1 cellular context compared by ENCODE assay signal in the genomic region with DNA sequence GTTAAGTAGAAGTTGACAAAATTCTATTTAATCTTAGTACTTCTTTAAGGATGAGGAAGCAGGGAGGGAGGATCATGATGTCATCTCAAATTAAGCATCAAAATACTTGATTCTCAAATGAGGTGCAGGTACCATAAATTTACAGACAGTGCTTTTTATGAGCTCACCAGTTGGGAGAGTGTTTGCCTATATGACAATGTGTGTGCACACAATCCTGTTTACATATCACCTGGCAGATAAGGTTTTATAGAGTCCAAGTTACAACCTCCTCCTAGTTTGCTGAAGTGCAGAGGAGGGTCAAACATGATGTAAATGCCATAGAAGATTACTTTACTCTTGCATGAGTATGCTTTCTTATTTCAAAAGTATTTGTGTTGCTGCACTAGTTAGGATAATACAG.
TF ChIP-seq lines count a peak whose summit lies in the region.

No MANE protein-coding gene starts in this region.

TF ChIP-seq in HEK293, 187 proteins besides CTCF, POLR2A, EP300 and RAD21 (continued from another document and continues in another):
- TF ChIP-seq, protein P1, sequence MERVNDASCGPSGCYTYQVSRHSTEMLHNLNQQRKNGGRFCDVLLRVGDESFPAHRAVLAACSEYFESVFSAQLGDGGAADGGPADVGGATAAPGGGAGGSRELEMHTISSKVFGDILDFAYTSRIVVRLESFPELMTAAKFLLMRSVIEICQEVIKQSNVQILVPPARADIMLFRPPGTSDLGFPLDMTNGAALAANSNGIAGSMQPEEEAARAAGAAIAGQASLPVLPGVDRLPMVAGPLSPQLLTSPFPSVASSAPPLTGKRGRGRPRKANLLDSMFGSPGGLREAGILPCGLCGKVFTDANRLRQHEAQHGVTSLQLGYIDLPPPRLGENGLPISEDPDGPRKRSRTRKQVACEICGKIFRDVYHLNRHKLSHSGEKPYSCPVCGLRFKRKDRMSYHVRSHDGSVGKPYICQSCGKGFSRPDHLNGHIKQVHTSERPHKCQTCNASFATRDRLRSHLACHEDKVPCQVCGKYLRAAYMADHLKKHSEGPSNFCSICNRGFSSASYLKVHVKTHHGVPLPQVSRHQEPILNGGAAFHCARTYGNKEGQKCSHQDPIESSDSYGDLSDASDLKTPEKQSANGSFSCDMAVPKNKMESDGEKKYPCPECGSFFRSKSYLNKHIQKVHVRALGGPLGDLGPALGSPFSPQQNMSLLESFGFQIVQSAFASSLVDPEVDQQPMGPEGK (tag by site-specific recombination; IDR thresholded peaks at IDR 0.05) = peak; percentile 70
- TF ChIP-seq ZNF221 (tag by site-specific recombination; IDR thresholded peaks at IDR 0.05; ENCODE audit: borderline replicate concordance) (no peak), BCL11B (tag by site-specific recombination; IDR thresholded peaks at IDR 0.05; ENCODE audit: low read depth) (no peak), HOXD13 (CRISPR knock-in tag; IDR thresholded peaks at IDR 0.05; ENCODE audit: borderline replicate concordance) (peak; percentile 96), ZNF792 (tag by site-specific recombination; IDR thresholded peaks at IDR 0.05) (no peak; the same call in 1 of the 2 replicates), SCRT1 (tag by site-specific recombination; IDR thresholded peaks at IDR 0.05; ENCODE audit: borderline replicate concordance) (no peak; the same call in 1 of the 2 replicates), ZNF544 (tag by site-specific recombination; IDR thresholded peaks at IDR 0.05) (no peak), ZNF416 (tag by site-specific recombination; IDR thresholded peaks at IDR 0.05) (no peak), ZNF214 (tag by site-specific recombination; IDR thresholded peaks at IDR 0.05; ENCODE audit: borderline replicate concordance) (no peak), ZBTB21 (tag by site-specific recombination; IDR thresholded peaks at IDR 0.05) (peak; percentile 70), ZNF510 (tag by site-specific recombination; IDR thresholded peaks at IDR 0.05; ENCODE audit: insufficient replicate concordance) (no peak), ZXDB (tag by site-specific recombination; IDR thresholded peaks at IDR 0.05) (peak; percentile 92), ZNF747 (tag by site-specific recombination; IDR thresholded peaks at IDR 0.05) (no peak), OVOL3 (tag by site-specific recombination; IDR thresholded peaks at IDR 0.05) (peak; percentile 70; the same call in 1 of the 2 replicates), SP7 (tag by site-specific recombination; IDR thresholded peaks at IDR 0.05) (peak; percentile 92), ZBTB1 (tag by site-specific recombination; IDR thresholded peaks at IDR 0.05) (no peak), TRIM28 (IDR thresholded peaks at IDR 0.05; ENCODE audit: borderline replicate concordance, low read length) (peak; percentile 66; the same call in 1 of the 2 replicates), ZNF175 (tag by site-specific recombination; IDR thresholded peaks at IDR 0.05) (no peak), ZNF311 (tag by site-specific recombination; IDR thresholded peaks at IDR 0.05; ENCODE audit: borderline replicate concordance) (no peak), ZNF223 (tag by site-specific recombination; IDR thresholded peaks at IDR 0.05) (0 out of 2 replicates have a peak, but pooled peaks have one; percentile 60)
- TF ChIP-seq, protein P2, sequence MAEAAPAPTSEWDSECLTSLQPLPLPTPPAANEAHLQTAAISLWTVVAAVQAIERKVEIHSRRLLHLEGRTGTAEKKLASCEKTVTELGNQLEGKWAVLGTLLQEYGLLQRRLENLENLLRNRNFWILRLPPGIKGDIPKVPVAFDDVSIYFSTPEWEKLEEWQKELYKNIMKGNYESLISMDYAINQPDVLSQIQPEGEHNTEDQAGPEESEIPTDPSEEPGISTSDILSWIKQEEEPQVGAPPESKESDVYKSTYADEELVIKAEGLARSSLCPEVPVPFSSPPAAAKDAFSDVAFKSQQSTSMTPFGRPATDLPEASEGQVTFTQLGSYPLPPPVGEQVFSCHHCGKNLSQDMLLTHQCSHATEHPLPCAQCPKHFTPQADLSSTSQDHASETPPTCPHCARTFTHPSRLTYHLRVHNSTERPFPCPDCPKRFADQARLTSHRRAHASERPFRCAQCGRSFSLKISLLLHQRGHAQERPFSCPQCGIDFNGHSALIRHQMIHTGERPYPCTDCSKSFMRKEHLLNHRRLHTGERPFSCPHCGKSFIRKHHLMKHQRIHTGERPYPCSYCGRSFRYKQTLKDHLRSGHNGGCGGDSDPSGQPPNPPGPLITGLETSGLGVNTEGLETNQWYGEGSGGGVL (tag by site-specific recombination; IDR thresholded peaks at IDR 0.05) = peak; percentile 83
- TF ChIP-seq, protein P3, sequence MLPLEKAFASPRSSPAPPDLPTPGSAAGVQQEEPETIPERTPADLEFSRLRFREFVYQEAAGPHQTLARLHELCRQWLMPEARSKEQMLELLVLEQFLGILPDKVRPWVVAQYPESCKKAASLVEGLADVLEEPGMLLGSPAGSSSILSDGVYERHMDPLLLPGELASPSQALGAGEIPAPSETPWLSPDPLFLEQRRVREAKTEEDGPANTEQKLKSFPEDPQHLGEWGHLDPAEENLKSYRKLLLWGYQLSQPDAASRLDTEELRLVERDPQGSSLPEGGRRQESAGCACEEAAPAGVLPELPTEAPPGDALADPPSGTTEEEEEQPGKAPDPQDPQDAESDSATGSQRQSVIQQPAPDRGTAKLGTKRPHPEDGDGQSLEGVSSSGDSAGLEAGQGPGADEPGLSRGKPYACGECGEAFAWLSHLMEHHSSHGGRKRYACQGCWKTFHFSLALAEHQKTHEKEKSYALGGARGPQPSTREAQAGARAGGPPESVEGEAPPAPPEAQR (tag by site-specific recombination; IDR thresholded peaks at IDR 0.05) = no peak
- TF ChIP-seq, protein P4, sequence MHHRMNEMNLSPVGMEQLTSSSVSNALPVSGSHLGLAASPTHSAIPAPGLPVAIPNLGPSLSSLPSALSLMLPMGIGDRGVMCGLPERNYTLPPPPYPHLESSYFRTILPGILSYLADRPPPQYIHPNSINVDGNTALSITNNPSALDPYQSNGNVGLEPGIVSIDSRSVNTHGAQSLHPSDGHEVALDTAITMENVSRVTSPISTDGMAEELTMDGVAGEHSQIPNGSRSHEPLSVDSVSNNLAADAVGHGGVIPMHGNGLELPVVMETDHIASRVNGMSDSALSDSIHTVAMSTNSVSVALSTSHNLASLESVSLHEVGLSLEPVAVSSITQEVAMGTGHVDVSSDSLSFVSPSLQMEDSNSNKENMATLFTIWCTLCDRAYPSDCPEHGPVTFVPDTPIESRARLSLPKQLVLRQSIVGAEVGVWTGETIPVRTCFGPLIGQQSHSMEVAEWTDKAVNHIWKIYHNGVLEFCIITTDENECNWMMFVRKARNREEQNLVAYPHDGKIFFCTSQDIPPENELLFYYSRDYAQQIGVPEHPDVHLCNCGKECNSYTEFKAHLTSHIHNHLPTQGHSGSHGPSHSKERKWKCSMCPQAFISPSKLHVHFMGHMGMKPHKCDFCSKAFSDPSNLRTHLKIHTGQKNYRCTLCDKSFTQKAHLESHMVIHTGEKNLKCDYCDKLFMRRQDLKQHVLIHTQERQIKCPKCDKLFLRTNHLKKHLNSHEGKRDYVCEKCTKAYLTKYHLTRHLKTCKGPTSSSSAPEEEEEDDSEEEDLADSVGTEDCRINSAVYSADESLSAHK (tag by site-specific recombination; IDR thresholded peaks at IDR 0.05) = peak; percentile 92
- TF ChIP-seq, protein P5, sequence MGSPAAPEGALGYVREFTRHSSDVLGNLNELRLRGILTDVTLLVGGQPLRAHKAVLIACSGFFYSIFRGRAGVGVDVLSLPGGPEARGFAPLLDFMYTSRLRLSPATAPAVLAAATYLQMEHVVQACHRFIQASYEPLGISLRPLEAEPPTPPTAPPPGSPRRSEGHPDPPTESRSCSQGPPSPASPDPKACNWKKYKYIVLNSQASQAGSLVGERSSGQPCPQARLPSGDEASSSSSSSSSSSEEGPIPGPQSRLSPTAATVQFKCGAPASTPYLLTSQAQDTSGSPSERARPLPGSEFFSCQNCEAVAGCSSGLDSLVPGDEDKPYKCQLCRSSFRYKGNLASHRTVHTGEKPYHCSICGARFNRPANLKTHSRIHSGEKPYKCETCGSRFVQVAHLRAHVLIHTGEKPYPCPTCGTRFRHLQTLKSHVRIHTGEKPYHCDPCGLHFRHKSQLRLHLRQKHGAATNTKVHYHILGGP (tag by site-specific recombination; IDR thresholded peaks at IDR 0.05) = peak; percentile 76
- TF ChIP-seq, protein P6, sequence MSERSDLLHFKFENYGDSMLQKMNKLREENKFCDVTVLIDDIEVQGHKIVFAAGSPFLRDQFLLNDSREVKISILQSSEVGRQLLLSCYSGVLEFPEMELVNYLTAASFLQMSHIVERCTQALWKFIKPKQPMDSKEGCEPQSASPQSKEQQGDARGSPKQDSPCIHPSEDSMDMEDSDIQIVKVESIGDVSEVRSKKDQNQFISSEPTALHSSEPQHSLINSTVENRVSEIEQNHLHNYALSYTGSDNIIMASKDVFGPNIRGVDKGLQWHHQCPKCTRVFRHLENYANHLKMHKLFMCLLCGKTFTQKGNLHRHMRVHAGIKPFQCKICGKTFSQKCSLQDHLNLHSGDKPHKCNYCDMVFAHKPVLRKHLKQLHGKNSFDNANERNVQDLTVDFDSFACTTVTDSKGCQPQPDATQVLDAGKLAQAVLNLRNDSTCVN (tag by site-specific recombination; optimal IDR thresholded peaks at IDR 0.05) = no peak
- TF ChIP-seq, protein P7, sequence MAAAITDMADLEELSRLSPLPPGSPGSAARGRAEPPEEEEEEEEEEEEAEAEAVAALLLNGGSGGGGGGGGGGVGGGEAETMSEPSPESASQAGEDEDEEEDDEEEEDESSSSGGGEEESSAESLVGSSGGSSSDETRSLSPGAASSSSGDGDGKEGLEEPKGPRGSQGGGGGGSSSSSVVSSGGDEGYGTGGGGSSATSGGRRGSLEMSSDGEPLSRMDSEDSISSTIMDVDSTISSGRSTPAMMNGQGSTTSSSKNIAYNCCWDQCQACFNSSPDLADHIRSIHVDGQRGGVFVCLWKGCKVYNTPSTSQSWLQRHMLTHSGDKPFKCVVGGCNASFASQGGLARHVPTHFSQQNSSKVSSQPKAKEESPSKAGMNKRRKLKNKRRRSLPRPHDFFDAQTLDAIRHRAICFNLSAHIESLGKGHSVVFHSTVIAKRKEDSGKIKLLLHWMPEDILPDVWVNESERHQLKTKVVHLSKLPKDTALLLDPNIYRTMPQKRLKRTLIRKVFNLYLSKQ (tag by site-specific recombination; IDR thresholded peaks at IDR 0.05; ENCODE audit: borderline replicate concordance) = no peak
- TF ChIP-seq, protein P8, sequence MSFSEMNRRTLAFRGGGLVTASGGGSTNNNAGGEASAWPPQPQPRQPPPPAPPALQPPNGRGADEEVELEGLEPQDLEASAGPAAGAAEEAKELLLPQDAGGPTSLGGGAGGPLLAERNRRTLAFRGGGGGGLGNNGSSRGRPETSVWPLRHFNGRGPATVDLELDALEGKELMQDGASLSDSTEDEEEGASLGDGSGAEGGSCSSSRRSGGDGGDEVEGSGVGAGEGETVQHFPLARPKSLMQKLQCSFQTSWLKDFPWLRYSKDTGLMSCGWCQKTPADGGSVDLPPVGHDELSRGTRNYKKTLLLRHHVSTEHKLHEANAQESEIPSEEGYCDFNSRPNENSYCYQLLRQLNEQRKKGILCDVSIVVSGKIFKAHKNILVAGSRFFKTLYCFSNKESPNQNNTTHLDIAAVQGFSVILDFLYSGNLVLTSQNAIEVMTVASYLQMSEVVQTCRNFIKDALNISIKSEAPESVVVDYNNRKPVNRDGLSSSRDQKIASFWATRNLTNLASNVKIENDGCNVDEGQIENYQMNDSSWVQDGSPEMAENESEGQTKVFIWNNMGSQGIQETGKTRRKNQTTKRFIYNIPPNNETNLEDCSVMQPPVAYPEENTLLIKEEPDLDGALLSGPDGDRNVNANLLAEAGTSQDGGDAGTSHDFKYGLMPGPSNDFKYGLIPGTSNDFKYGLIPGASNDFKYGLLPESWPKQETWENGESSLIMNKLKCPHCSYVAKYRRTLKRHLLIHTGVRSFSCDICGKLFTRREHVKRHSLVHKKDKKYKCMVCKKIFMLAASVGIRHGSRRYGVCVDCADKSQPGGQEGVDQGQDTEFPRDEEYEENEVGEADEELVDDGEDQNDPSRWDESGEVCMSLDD (tag by site-specific recombination; IDR thresholded peaks at IDR 0.05) = no peak
- TF ChIP-seq, protein P9, sequence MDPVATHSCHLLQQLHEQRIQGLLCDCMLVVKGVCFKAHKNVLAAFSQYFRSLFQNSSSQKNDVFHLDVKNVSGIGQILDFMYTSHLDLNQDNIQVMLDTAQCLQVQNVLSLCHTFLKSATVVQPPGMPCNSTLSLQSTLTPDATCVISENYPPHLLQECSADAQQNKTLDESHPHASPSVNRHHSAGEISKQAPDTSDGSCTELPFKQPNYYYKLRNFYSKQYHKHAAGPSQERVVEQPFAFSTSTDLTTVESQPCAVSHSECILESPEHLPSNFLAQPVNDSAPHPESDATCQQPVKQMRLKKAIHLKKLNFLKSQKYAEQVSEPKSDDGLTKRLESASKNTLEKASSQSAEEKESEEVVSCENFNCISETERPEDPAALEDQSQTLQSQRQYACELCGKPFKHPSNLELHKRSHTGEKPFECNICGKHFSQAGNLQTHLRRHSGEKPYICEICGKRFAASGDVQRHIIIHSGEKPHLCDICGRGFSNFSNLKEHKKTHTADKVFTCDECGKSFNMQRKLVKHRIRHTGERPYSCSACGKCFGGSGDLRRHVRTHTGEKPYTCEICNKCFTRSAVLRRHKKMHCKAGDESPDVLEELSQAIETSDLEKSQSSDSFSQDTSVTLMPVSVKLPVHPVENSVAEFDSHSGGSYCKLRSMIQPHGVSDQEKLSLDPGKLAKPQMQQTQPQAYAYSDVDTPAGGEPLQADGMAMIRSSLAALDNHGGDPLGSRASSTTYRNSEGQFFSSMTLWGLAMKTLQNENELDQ (tag by site-specific recombination; IDR thresholded peaks at IDR 0.05; ENCODE audit: low read depth) = no peak; the same call in 1 of the 2 replicates
- TF ChIP-seq, protein P10, sequence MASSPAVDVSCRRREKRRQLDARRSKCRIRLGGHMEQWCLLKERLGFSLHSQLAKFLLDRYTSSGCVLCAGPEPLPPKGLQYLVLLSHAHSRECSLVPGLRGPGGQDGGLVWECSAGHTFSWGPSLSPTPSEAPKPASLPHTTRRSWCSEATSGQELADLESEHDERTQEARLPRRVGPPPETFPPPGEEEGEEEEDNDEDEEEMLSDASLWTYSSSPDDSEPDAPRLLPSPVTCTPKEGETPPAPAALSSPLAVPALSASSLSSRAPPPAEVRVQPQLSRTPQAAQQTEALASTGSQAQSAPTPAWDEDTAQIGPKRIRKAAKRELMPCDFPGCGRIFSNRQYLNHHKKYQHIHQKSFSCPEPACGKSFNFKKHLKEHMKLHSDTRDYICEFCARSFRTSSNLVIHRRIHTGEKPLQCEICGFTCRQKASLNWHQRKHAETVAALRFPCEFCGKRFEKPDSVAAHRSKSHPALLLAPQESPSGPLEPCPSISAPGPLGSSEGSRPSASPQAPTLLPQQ (tag by site-specific recombination; IDR thresholded peaks at IDR 0.05) = peak; percentile 74
- TF ChIP-seq, protein P11, sequence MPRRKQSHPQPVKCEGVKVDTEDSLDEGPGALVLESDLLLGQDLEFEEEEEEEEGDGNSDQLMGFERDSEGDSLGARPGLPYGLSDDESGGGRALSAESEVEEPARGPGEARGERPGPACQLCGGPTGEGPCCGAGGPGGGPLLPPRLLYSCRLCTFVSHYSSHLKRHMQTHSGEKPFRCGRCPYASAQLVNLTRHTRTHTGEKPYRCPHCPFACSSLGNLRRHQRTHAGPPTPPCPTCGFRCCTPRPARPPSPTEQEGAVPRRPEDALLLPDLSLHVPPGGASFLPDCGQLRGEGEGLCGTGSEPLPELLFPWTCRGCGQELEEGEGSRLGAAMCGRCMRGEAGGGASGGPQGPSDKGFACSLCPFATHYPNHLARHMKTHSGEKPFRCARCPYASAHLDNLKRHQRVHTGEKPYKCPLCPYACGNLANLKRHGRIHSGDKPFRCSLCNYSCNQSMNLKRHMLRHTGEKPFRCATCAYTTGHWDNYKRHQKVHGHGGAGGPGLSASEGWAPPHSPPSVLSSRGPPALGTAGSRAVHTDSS (tag by site-specific recombination; IDR thresholded peaks at IDR 0.05) = peak; percentile 63
